30 cellular contexts compared by ENCODE assay signal in the genomic region with DNA sequence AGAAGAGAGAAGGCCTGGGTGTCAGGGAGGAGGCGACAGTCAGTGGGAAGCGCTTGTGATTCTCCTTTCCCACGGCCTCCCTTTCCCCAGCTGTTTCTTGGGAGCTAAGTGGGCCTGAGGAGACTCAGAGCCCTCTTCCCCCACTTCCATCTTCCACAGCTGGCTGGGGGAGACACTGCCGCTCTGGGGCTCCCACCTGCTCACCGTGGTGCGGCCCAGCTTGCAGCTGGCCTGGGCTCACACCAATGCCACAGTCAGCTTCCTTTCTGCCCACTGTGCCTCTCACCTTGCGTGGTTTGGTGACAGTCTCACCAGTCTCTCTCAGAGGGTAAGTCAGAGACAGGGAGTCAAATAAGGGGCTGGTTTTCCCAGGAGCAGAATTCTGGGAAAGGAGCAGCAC.
"Had no signal": no experiment of that assay in that cellular context is flagged by ENCODE, and none has a peak within 500 bp of the region (broad histone marks: within the 10 kb centered on the region; RNA-seq: fewer than 3 reads in every experiment).

No MANE protein-coding gene starts in this region.

- H3K9me3 ChIP-seq: left lung, lower lobe of right lung, neutrophil, sigmoid colon, tibial nerve, uterus had no signal

- H3K9ac ChIP-seq: neural progenitor cell, parathyroid adenoma had no signal

- DNase-seq: hippocampal formation; immature natural killer cell; kidney; left colon; left lung; lower lobe of right lung; mammary epithelial cell; mesendoderm; naive B cell; natural killer cell; nephron progenitor cell; occipital lobe; retina; right cardiac atrium; sigmoid colon; small intestine; stimulated activated CD4-positive, alpha-beta T cell treated with anti-CD3 and anti-CD28 coated beads, Interleukin-1b, Interleukin-23, amount 100 ng/mL, for 48 hours; stimulated activated CD4-positive, alpha-beta T cell treated with anti-CD3 and anti-CD28 coated beads, Interleukin-2, amount 100 ng/mL, for 48 hours; stimulated activated naive CD4-positive, alpha-beta T cell treated with Interleukin-2 at 50 U/mL for 16 hours; stimulated activated naive CD8-positive, alpha-beta T cell treated with anti-CD3 and anti-CD28 coated beads, Interleukin-15, amount 100 ng/mL, for 72 hours; substantia nigra; uterus had no signal

- H2AFZ ChIP-seq: neural progenitor cell, parathyroid adenoma had no signal

- ATAC-seq: left colon; left lung; lower lobe of right lung; natural killer cell; stimulated activated naive CD8-positive, alpha-beta T cell treated with anti-CD3 and anti-CD28 coated beads, Interleukin-15, amount 100 ng/mL, for 72 hours had no signal

- H3K36me3 ChIP-seq: neural progenitor cell, uterus had no signal

- H3K27me3 Mint-ChIP-seq: naive B cell; progenitor cell of endocrine pancreas; stimulated activated naive CD8-positive, alpha-beta T cell treated with anti-CD3 and anti-CD28 coated beads, Interleukin-15, amount 100 ng/mL, for 72 hours; type B pancreatic cell had no signal

- H3K9me3 Mint-ChIP-seq: immature natural killer cell; mesothelial cell of epicardium; naive B cell; natural killer cell; nephron progenitor cell; neural progenitor cell; stimulated activated naive CD8-positive, alpha-beta T cell treated with anti-CD3 and anti-CD28 coated beads, Interleukin-15, amount 100 ng/mL, for 72 hours; type B pancreatic cell had no signal

- H3K79me2 ChIP-seq: parathyroid adenoma had no signal

- H3K27ac ChIP-seq: left lung, lower lobe of right lung, neural progenitor cell, neutrophil, parathyroid adenoma, sigmoid colon, tibial nerve, uterus had no signal

- FAIRE-seq: islet of Langerhans, kidney, small intestine had no signal

- H3K4me1 ChIP-seq: neural progenitor cell had no signal

- H3K27ac Mint-ChIP-seq: mesothelial cell of epicardium, natural killer cell, nephron progenitor cell, neural progenitor cell, progenitor cell of endocrine pancreas, type B pancreatic cell had no signal

- H3K4me3 Mint-ChIP-seq: immature natural killer cell; mesothelial cell of epicardium; natural killer cell; nephron progenitor cell; neural progenitor cell; stimulated activated naive CD8-positive, alpha-beta T cell treated with anti-CD3 and anti-CD28 coated beads, Interleukin-15, amount 100 ng/mL, for 72 hours; type B pancreatic cell had no signal

- H3K27me3 ChIP-seq: left lung, neural progenitor cell, neutrophil, sigmoid colon, tibial nerve, uterus had no signal

- H3K4me3 ChIP-seq: left lung, lower lobe of right lung, neural progenitor cell, sigmoid colon, tibial nerve, uterus had no signal

- H3K4me2 ChIP-seq: neural progenitor cell had no signal
